1 cellular context compared by ENCODE assay signal in genomic region chr7:130432886-130433285, GRCh38.
TF ChIP-seq lines count a peak whose summit lies in the region.

No MANE protein-coding gene starts in this region.

TF ChIP-seq in IMR-90, 13 proteins besides CTCF, POLR2A, EP300 and RAD21:
- TF ChIP-seq MXI1 (IDR thresholded peaks at IDR 0.05; ENCODE audit: borderline replicate concordance, low read depth, low read length) (no peak), SMC3 (IDR thresholded peaks at IDR 0.05; ENCODE audit: low read depth, low read length) (no peak), NFE2L2 (IDR thresholded peaks at IDR 0.05; ENCODE audit: low read depth, low read length) (no peak), MAZ (IDR thresholded peaks at IDR 0.05; ENCODE audit: borderline replicate concordance, low read depth, low read length) (no peak), ELK1 (IDR thresholded peaks at IDR 0.05; ENCODE audit: borderline replicate concordance, low read depth, low read length) (no peak), FOS (IDR thresholded peaks at IDR 0.05; ENCODE audit: low read depth, low read length) (no peak), MAFK (IDR thresholded peaks at IDR 0.05; ENCODE audit: low read depth, low read length) (no peak), RFX5 (IDR thresholded peaks at IDR 0.05; ENCODE audit: low read depth, low read length) (no peak), USF2 (IDR thresholded peaks at IDR 0.05; ENCODE audit: low read depth, low read length) (no peak), RCOR1 (IDR thresholded peaks at IDR 0.05; ENCODE audit: insufficient replicate concordance, low read length) (no peak), CEBPB (IDR thresholded peaks at IDR 0.05; ENCODE audit: low read depth, low read length) (no peak), BHLHE40 (IDR thresholded peaks at IDR 0.05; ENCODE audit: low read depth, low read length) (no peak), CHD1 (IDR thresholded peaks at IDR 0.05; ENCODE audit: low read depth, low read length) (no peak)
